ENCODE assay signal across 1 cellular context in the genomic region with DNA sequence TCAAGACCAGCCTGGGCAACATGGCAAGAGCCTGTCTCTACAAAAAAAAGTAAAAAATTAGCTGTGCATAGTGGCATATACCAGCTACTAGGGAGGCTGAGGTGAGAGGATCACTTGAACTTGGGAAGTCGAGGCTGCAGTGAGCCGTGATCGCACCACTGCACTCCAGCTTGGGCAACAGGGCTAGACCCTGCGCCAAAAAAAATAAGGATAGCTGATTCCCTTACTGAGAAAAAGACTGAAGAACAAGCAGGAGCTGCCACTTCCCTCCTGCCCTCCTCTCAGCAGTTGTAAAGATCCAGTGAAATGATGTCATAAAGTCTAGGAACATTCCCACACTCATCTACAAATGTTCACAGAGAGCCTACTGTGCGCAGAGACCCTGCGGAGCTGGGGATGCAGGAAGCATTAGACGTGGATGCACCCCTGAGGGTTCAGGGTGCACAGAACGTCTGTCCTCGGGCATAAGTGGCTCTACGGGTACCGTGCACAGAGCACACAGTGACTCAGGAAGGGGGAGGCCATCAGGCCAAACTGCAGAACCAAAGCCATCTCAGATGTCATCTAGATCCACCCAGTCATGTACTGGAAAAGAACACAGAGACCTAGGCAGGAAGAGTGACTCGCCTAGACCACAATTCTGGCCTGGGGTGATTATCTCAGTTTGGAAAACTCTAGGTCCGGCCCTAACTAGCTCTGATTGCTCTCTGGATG.
TF ChIP-seq lines count a peak whose summit lies in the region.

No MANE protein-coding gene starts in this region.

TF ChIP-seq in SK-N-SH treated with all-trans-retinoic acid at 6 μM for 48 hours, 23 proteins besides CTCF, POLR2A, EP300 and RAD21 (continued from another document):
- TF ChIP-seq, protein P1, sequence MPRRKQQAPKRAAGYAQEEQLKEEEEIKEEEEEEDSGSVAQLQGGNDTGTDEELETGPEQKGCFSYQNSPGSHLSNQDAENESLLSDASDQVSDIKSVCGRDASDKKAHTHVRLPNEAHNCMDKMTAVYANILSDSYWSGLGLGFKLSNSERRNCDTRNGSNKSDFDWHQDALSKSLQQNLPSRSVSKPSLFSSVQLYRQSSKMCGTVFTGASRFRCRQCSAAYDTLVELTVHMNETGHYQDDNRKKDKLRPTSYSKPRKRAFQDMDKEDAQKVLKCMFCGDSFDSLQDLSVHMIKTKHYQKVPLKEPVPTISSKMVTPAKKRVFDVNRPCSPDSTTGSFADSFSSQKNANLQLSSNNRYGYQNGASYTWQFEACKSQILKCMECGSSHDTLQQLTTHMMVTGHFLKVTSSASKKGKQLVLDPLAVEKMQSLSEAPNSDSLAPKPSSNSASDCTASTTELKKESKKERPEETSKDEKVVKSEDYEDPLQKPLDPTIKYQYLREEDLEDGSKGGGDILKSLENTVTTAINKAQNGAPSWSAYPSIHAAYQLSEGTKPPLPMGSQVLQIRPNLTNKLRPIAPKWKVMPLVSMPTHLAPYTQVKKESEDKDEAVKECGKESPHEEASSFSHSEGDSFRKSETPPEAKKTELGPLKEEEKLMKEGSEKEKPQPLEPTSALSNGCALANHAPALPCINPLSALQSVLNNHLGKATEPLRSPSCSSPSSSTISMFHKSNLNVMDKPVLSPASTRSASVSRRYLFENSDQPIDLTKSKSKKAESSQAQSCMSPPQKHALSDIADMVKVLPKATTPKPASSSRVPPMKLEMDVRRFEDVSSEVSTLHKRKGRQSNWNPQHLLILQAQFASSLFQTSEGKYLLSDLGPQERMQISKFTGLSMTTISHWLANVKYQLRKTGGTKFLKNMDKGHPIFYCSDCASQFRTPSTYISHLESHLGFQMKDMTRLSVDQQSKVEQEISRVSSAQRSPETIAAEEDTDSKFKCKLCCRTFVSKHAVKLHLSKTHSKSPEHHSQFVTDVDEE (CRISPR knock-in tag; IDR thresholded peaks at IDR 0.05), result no peak
- TF ChIP-seq OSR1 (CRISPR knock-in tag; IDR thresholded peaks at IDR 0.05) (no peak), ARNTL (CRISPR knock-in tag; IDR thresholded peaks at IDR 0.05; ENCODE audit: borderline replicate concordance, low read depth) (no peak)
TF ChIP-seq in SK-N-SH treated with all-trans-retinoic acid at 6 μM for 48 hours: peak in this region for 0.
